In the genomic region with DNA sequence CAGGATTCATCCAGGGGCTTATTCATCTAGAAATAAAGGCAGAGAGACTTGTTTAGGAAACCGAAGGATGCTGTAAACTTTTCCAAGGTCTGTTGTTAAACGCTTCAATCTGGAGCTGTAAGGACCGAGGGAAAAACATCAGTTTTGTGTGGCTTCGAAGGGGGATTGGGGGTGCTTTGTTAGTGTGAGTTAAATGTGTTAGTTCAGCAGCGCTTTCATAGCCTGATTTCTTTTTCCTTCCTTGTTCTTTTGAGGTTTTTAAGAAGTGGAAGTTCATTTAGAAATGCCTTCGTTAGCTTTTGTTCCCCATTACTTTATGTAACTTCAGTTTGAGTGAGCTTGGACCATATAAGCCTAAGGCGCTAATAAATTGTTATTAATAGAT, we compare ENCODE assay signal across 9 cellular contexts. TPM values are rescaled to one million over a fixed set of nuclear protein-coding genes. Genes with fewer than 3 reads are reported as not detected.
DNase-seq lines count a peak whose midpoint lies in the region; ATAC-seq and TF ChIP-seq lines count a peak whose summit lies in the region.
"Had no signal": no experiment of that assay in that cellular context is flagged by ENCODE, and none has a peak within 500 bp of the region (broad histone marks: within the 10 kb centered on the region; RNA-seq: fewer than 3 reads in every experiment).

No MANE protein-coding gene starts in this region.

- WGBS in esophagus squamous epithelium, 2 donors = 34 to 50% methylated on average over 7 of the region's 7 CpGs

- no peaks in the 10 kb centered on the region for H3K9me3 ChIP-seq in SK-N-MC (ENCODE audit: low read depth, low read length)
- no peaks in the 10 kb centered on the region for H3K9me3 ChIP-seq in esophagus squamous epithelium

- H3K27ac ChIP-seq in GM23338 (ENCODE audit: low read depth) (no peak overlapping the region), SK-N-MC (no peak overlapping the region), esophagus squamous epithelium (peak overlapping the region in 3 of 4 donors; percentile 18 to 96 (median 95)), rectal smooth muscle tissue (ENCODE audit: low read depth, low read length) (no peak overlapping the region)

- H3K4me1 Mint-ChIP-seq in GM23338 = peaks cover 19% of the 10 kb centered on the region

- H3K9ac ChIP-seq in SK-N-MC (ENCODE audit: insufficient read length) (peak overlapping the region; percentile 68), rectal smooth muscle tissue (ENCODE audit: low read length) (no peak overlapping the region)

- H4K20me1 ChIP-seq in GM23338 (replicated peaks; ENCODE audit: insufficient read depth) = peaks cover 16% of the 10 kb centered on the region

- peak overlapping the region; percentile 100 for H3K4me3 Mint-ChIP-seq in GM23338

- H3K4me2 ChIP-seq in GM23338 = peak overlapping the region; percentile 88

- no peak overlapping the region for H2AFZ ChIP-seq in GM23338

- no peaks in the 10 kb centered on the region for H3K9me3 Mint-ChIP-seq in GM23338

- H3K27ac Mint-ChIP-seq in GM23338 = 0 out of 2 replicates have a peak overlapping the region, but pooled peaks have one; percentile 74

- TF ChIP-seq CTCF in GM23338 (conservative IDR thresholded peaks at IDR 0.05; ENCODE audit: low read depth in 2 of 2) = no peak
- TF ChIP-seq CTCF in esophagus squamous epithelium (IDR thresholded peaks at IDR 0.05) = no peak

- H3K9me2 ChIP-seq in GM23338 (ENCODE audit: insufficient read depth) = no peaks in the 10 kb centered on the region

- H3K79me2 ChIP-seq in GM23338 (replicated peaks; ENCODE audit: insufficient read depth) = peaks cover 82% of the 10 kb centered on the region

- peaks cover 9% of the 10 kb centered on the region for H3K4me1 ChIP-seq in GM23338 (ENCODE audit: insufficient read depth)
- peaks cover 23 to 57% (median 25%) of the 10 kb centered on the region in 3 donors for H3K4me1 ChIP-seq in esophagus squamous epithelium
- peaks cover 8% of the 10 kb centered on the region for H3K4me1 ChIP-seq in rectal smooth muscle tissue (ENCODE audit: control insufficient read depth, insufficient read depth, low read length)

- no peak for TF ChIP-seq POLR2A in esophagus squamous epithelium (IDR thresholded peaks at IDR 0.05)

- H3F3A ChIP-seq in GM23338 (replicated peaks; ENCODE audit: low read depth) = no peaks in the 10 kb centered on the region

- H3K27me3 ChIP-seq in GM23338 (ENCODE audit: insufficient read depth) = no peaks in the 10 kb centered on the region
- no peaks in the 10 kb centered on the region for H3K27me3 ChIP-seq in esophagus squamous epithelium
- H3K27me3 ChIP-seq in rectal smooth muscle tissue (ENCODE audit: control insufficient read depth, insufficient read depth, low read length) = no peaks in the 10 kb centered on the region

- DNase-seq in GM23338 (ENCODE audit: low spot score) (no peak), SK-N-MC (ENCODE audit: low read depth, low spot score) (no peak), esophagus squamous epithelium (lab: John Stamatoyannopoulos, UW) (no peak), NCI-H187 treated with DMSO at 0.1 percent for 48 hours (lab: John Stamatoyannopoulos, UW) (no peak), NCI-H146 (lab: John Stamatoyannopoulos, UW) (no peak)
- no peak for DNase-seq in stimulated activated naive CD4-positive, alpha-beta T cell treated with Interleukin-2 at 50 U/mL for 16 hours (lab: John Stamatoyannopoulos, UW)
- DNase-seq: small intestine had no signal

- intact Hi-C loops in esophagus squamous epithelium (cut with DNase I) = no loop called here

- H3K36me3 Mint-ChIP-seq in GM23338 (ENCODE audit: low read depth) = peaks cover 4% of the 10 kb centered on the region; the same call in 2 of the 3 replicates

- ATAC-seq in GM23338 (no peak), HG03039 (IDR thresholded peaks at IDR 0.05; ENCODE audit: unreplicated experiment) (no peak)

- H3K4me3 ChIP-seq in GM23338 (peak overlapping the region; percentile 77), SK-N-MC (peak overlapping the region; percentile 90), esophagus squamous epithelium (peak overlapping the region; percentile 63 to 97 (median 90)), rectal smooth muscle tissue (ENCODE audit: low read length) (peak overlapping the region; percentile 88)

- H3K27me3 Mint-ChIP-seq in GM23338 (ENCODE audit: insufficient read depth, low read depth, poor library complexity) = peaks cover 9% of the 10 kb centered on the region

- H3K36me3 ChIP-seq in GM23338 (ENCODE audit: insufficient read depth) = no peaks in the 10 kb centered on the region
- H3K36me3 ChIP-seq in SK-N-MC (ENCODE audit: insufficient read depth, low read length) = no peaks in the 10 kb centered on the region
- H3K36me3 ChIP-seq in esophagus squamous epithelium = no peaks in the 10 kb centered on the region
- no peaks in the 10 kb centered on the region for H3K36me3 ChIP-seq in rectal smooth muscle tissue (ENCODE audit: control insufficient read depth, insufficient read depth, low read length)

TF ChIP-seq in GM23338, 12 proteins besides CTCF, POLR2A, EP300 and RAD21 (continues in another document):
- no peak for TF ChIP-seq EZH2 (IDR thresholded peaks at IDR 0.05; ENCODE audit: low read depth, unreplicated experiment)
- TF ChIP-seq POLR2AphosphoS5 (IDR thresholded peaks at IDR 0.05; ENCODE audit: low read depth) = no peak
- no peak for TF ChIP-seq REST (IDR thresholded peaks at IDR 0.05; ENCODE audit: unreplicated experiment)

RNA-seq across cellular contexts. Expression of gene ANKS1A, which starts 1.5 kb away (rescaled TPM):
- total RNA-seq in GM23338 (2014; rRNA removed; shearing (Covaris generic)) = 29.6 and 31.9 TPM in 2 replicates
- 12.1 and 12.6 TPM in 2 replicates for polyA plus RNA-seq in GM23338 (2016; fragmentation: Nextera tagmentation; extraction: Ambion mirVana)
- 10 to 100 TPM; 12.6 to 27.1 (median 17.5) TPM for total RNA-seq in esophagus squamous epithelium

RNA-seq across cellular contexts. Expression of gene TAF11, which starts 2.7 kb away (rescaled TPM):
- total RNA-seq in GM23338 (2014; rRNA removed; shearing (Covaris generic)) = 49.4 and 51.1 TPM in 2 replicates
- 65.3 and 69.4 TPM in 2 replicates for polyA plus RNA-seq in GM23338 (2016; fragmentation: Nextera tagmentation; extraction: Ambion mirVana)
- total RNA-seq in esophagus squamous epithelium = 10 to 100 TPM in 3 of 4 donors, 1 to 10 TPM in 1; 8.4 to 21.2 (median 18.8) TPM

Comparison
In these comparisons a context has a peak if more than half of its experiments do, and no peak if none do; other contexts are left out.
1. H3K27ac ChIP-seq: peak in esophagus squamous epithelium (3 of 4); none in GM23338 (single experiment), SK-N-MC (single experiment) and rectal smooth muscle tissue (single experiment).
2. Peak in every context shown above with its lines, with median percentiles within 50 percentile points of each other: H3K4me3 ChIP-seq.